11 cellular contexts compared by ENCODE assay signal in the genomic region with DNA sequence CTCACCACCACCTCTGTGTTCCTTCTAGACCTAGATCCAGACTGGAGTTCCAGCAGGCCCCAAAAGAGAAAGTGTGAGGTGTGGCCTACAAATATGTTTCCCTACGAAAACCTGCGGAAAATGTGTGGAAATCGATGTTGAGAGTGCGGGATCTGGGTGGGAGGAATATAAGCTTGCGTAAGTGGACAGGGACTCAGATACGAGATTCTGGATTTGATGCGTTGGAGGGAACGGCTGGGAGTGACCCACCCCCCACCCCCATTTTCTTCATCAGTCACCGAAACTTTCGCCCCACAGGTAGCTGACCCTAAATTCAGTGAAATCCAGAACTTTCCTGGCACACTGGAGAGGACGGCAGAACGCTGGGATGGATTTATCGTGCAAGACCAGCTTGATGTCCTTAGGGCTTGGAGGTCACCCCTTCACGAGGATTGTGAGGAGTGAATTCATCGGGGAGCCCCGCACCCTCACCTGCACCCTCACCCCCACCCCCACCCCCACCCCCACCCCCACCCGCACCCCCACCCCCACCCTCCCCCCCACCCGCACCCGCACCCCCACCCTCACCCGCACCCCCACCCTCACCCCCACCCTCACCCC. TPM values are rescaled to one million over a fixed set of nuclear protein-coding genes. Genes with fewer than 3 reads are reported as not detected.
DNase-seq lines count a peak whose midpoint lies in the region; ATAC-seq, FAIRE-seq and TF ChIP-seq lines count a peak whose summit lies in the region.
"Had no signal": no experiment of that assay in that cellular context is flagged by ENCODE, and none has a peak within 500 bp of the region (broad histone marks: within the 10 kb centered on the region; RNA-seq: fewer than 3 reads in every experiment).

No MANE protein-coding gene starts in this region.

- H2AK5ac ChIP-seq in H1 (ENCODE audit: low read depth, low read length) = 0 out of 2 replicates have a peak overlapping the region, but pooled peaks have one; percentile 26

- H3K23me2 ChIP-seq in H1 (ENCODE audit: low read depth, low read length) = no peaks in the 10 kb centered on the region; the same call in 1 of the 2 replicates

- TF ChIP-seq CTCF in HepG2 (CRISPR knock-in tag; IDR thresholded peaks at IDR 0.05) (no peak), right lobe of liver (IDR thresholded peaks at IDR 0.05) (no peak), OCI-LY3 (IDR thresholded peaks at IDR 0.05; ENCODE audit: low read depth, low read length) (no peak), H1 (IDR thresholded peaks at IDR 0.05; ENCODE audit: control extremely low read depth in 1 of 3, insufficient read depth in 1 of 3, low read depth in 1 of 3, low read length in 3 of 3) (no peak), type B pancreatic cell (conservative IDR thresholded peaks at IDR 0.05) (no peak)

- FAIRE-seq in HepG2 (lab: Jason Lieb, UNC) = no peak
- no peak for FAIRE-seq in H1 (lab: Jason Lieb, UNC)
- no peak for FAIRE-seq in GM12891 (lab: Jason Lieb, UNC)
- FAIRE-seq: bronchial epithelial cell had no signal

- H4K5ac ChIP-seq in H1 (ENCODE audit: insufficient read length, low read depth, low read length) = no peak overlapping the region

- CTCF ChIA-PET in HepG2 (lab: Yijun Ruan, JAX; ENCODE audit: low intra/inter-chr PET ratio, low total read pairs) (interaction anchor here (1.4 to 2.1 kb wide), 2 partner anchors 26 to 134 kb away, joined by 4 to 8 read pairs; no protein-coding TSS in a partner anchor), H1 (lab: Charles Lee; ENCODE audit: partially characterized antibody) (interaction anchor here (0.6 to 4.9 kb wide), 13 partner anchors 10 to 305 kb away, joined by 3 to 31 read pairs (median 4); no protein-coding TSS in a partner anchor)
- CTCF ChIA-PET in activated naive CD4-positive, alpha-beta T cell treated with anti-CD3 and anti-CD28 coated beads for 36 hours (lab: Charles Lee) = interaction anchor here (0.6 to 1.1 kb wide), 3 partner anchors 17 to 46 kb away, joined by 3 to 6 read pairs (median 5); no protein-coding TSS in a partner anchor

- H3K9ac ChIP-seq in HepG2 (ENCODE audit: insufficient read depth, low read depth, low read length) (peak overlapping the region; percentile 50), OCI-LY3 (ENCODE audit: low read length) (peak overlapping the region; percentile 22; the same call in 1 of the 2 replicates), H1 (replicated peaks in 1 of 4; ENCODE audit: extremely low read depth in 1 of 4, low read depth in 3 of 4, low read length in 3 of 4) (no peak overlapping the region)

- H3K9me3 Mint-ChIP-seq in type B pancreatic cell = no peaks in the 10 kb centered on the region
- no peaks in the 10 kb centered on the region for H3K9me3 Mint-ChIP-seq in activated naive CD4-positive, alpha-beta T cell treated with anti-CD3 and anti-CD28 coated beads for 36 hours

- WGBS in HepG2 (ENCODE audit: low lambda C conversion rate) = 44% methylated on average over 17 of the region's 20 CpGs
- 69% methylated on average over 8 of the region's 20 CpGs for WGBS in right lobe of liver (ENCODE audit: insufficient coverage, low coverage, low lambda C conversion rate, missing lambda C conversion rate)
- 97% methylated on average over 9 of the region's 20 CpGs; no CpG with 5 or more reads in 1 of the 2 experiments for WGBS in H1 (ENCODE audit: extremely low coverage in 1 of 2, insufficient coverage in 1 of 2, insufficient read length in 1 of 2, insufficient replicate concordance in 2 of 2, low coverage in 1 of 2, low lambda C conversion rate in 2 of 2, missing lambda C conversion rate in 1 of 2), 2 experiments

- H3K23ac ChIP-seq in H1 (ENCODE audit: insufficient read length) = no peak overlapping the region

- peak overlapping the region; percentile 80 for H2BK12ac ChIP-seq in H1 (ENCODE audit: low read depth, low read length)

- H3K4me1 Mint-ChIP-seq in type B pancreatic cell (ENCODE audit: unreplicated experiment) = peaks cover 19% of the 10 kb centered on the region
- H3K4me1 Mint-ChIP-seq in activated naive CD4-positive, alpha-beta T cell treated with anti-CD3 and anti-CD28 coated beads for 36 hours (ENCODE audit: low read depth) = peaks cover 17% of the 10 kb centered on the region

- peak; percentile 1; the same call in 2 of the 3 replicates for ATAC-seq in HepG2
- no peak for ATAC-seq in right lobe of liver

- H3K27ac ChIP-seq in HepG2 (ENCODE audit: extremely low read length, insufficient read depth, low read length) (peak overlapping the region; percentile 57), right lobe of liver (no peak overlapping the region), OCI-LY3 (ENCODE audit: low read length) (peak overlapping the region; percentile 45), H1 (ENCODE audit: low read depth, low read length) (no peak overlapping the region)
- H3K27ac ChIP-seq: ovary had no signal

- H3K4me1 ChIP-seq in HepG2 (ENCODE audit: insufficient read depth, low read length) (peaks cover 67% of the 10 kb centered on the region), right lobe of liver (peaks cover 0 to 4% (median 0%) of the 10 kb centered on the region in 4 donors), OCI-LY3 (ENCODE audit: low read length) (peaks cover 22% of the 10 kb centered on the region), H1 (replicated peaks in 1 of 4; ENCODE audit: control insufficient read depth in 3 of 4, insufficient read depth in 4 of 4, low read length in 3 of 4) (peaks cover 0 to 3% (median 0%) of the 10 kb centered on the region in 4 experiments; a peak in 3 of 7 replicates)

- H4K91ac ChIP-seq in H1 (replicated peaks; ENCODE audit: insufficient read length, low read length) = no peak overlapping the region

- TF ChIP-seq EP300 in HepG2 (IDR thresholded peaks at IDR 0.05; ENCODE audit: low read depth in 2 of 2, low read length in 2 of 2) (peak in 1 of 2 experiments; percentile 8; a peak in 1 of 4 replicates), HepG2 (CRISPR knock-in tag; IDR thresholded peaks at IDR 0.05; ENCODE audit: borderline replicate concordance) (no peak), H1 (IDR thresholded peaks at IDR 0.05; ENCODE audit: borderline replicate concordance in 1 of 2, low read depth in 2 of 2, low read length in 2 of 2) (no peak)

- H3K14ac ChIP-seq in H1 (ENCODE audit: insufficient read length) = no peak overlapping the region

- BruUV-seq in HepG2 (replicated peaks; lab: Mats Ljungman, UMichigan) = no TSS peak

- H2AFZ ChIP-seq in HepG2 (ENCODE audit: low read length) (peak overlapping the region; percentile 1), OCI-LY3 (ENCODE audit: low read depth, low read length) (no peak overlapping the region), H1 (ENCODE audit: low read length) (no peak overlapping the region)

- H4K20me1 ChIP-seq in HepG2 (ENCODE audit: insufficient read depth, low read length) (no peaks in the 10 kb centered on the region), OCI-LY3 (ENCODE audit: insufficient read depth, low read length) (no peaks in the 10 kb centered on the region), H1 (replicated peaks in 1 of 2; ENCODE audit: control insufficient read depth in 1 of 2, insufficient read depth in 2 of 2, low read length in 2 of 2) (peaks cover 0 to 2% of the 10 kb centered on the region in 2 experiments)

- peak overlapping the region; percentile 90 for H3K27ac Mint-ChIP-seq in type B pancreatic cell
- H3K27ac Mint-ChIP-seq in activated naive CD4-positive, alpha-beta T cell treated with anti-CD3 and anti-CD28 coated beads for 36 hours = no peak overlapping the region

- H3K9me3 ChIP-seq in HepG2 (ENCODE audit: low read length) (no peaks in the 10 kb centered on the region), right lobe of liver (no peaks in the 10 kb centered on the region), OCI-LY3 (ENCODE audit: insufficient read depth, low read length) (no peaks in the 10 kb centered on the region), H1 (ENCODE audit: insufficient read depth in 2 of 2, low read depth in 1 of 2, low read length in 1 of 2) (no peaks in the 10 kb centered on the region; a peak in 1 of 4 replicates)
- H3K9me3 ChIP-seq: ovary had no signal

- no peaks in the 10 kb centered on the region for H3K36me3 Mint-ChIP-seq in type B pancreatic cell
- no peaks in the 10 kb centered on the region for H3K36me3 Mint-ChIP-seq in activated naive CD4-positive, alpha-beta T cell treated with anti-CD3 and anti-CD28 coated beads for 36 hours (ENCODE audit: low read depth)

- TF ChIP-seq POLR2A in HepG2 (IDR thresholded peaks at IDR 0.05; ENCODE audit: insufficient read depth in 1 of 2, low read depth in 2 of 2, low read length in 2 of 2) (no peak), right lobe of liver (IDR thresholded peaks at IDR 0.05) (no peak), H1 (IDR thresholded peaks at IDR 0.05; ENCODE audit: control extremely low read depth in 1 of 2, low read depth in 2 of 2, low read length in 2 of 2) (no peak), GM12891 (IDR thresholded peaks at IDR 0.05; ENCODE audit: low read depth, low read length) (no peak)

- H4K8ac ChIP-seq in H1 (ENCODE audit: extremely low read depth, insufficient read depth, low read length) = no peak overlapping the region

- H3K56ac ChIP-seq in H1 (replicated peaks; ENCODE audit: insufficient read length, low read depth, low read length) = no peak overlapping the region

- DNase-seq in HepG2 (ENCODE audit: low spot score) (peak; percentile 50), right lobe of liver (no peak), H1 (ENCODE audit: low read depth in 1 of 2, low spot score in 2 of 2) (no peak), type B pancreatic cell (ENCODE audit: extremely low spot score, unreplicated experiment) (no peak), NCI-H446 (lab: John Stamatoyannopoulos, UW) (no peak), GM12891 (ENCODE audit: insufficient read length, low spot score) (no peak)
- DNase-seq in activated naive CD4-positive, alpha-beta T cell treated with anti-CD3 and anti-CD28 coated beads for 36 hours = no peak
- DNase-seq: stimulated activated CD4-positive, alpha-beta T cell treated with anti-CD3 and anti-CD28 coated beads, Interleukin-4, amount 100 ng/mL, for 4 hours had no signal

- H3K27me3 ChIP-seq in HepG2 (ENCODE audit: control insufficient read depth in 1 of 2, insufficient read depth in 2 of 2, low read length in 2 of 2) (peaks cover 2 to 8% of the 10 kb centered on the region in 2 experiments; a peak in 3 of 5 replicates), right lobe of liver (no peaks in the 10 kb centered on the region), OCI-LY3 (ENCODE audit: low read depth, low read length) (no peaks in the 10 kb centered on the region), H1 (replicated peaks in 1 of 4; ENCODE audit: control insufficient read depth in 3 of 4, extremely low read depth in 1 of 4, insufficient read depth in 3 of 4, low read length in 3 of 4) (no peaks in the 10 kb centered on the region)
- H3K27me3 ChIP-seq: ovary had no signal

- H2BK120ac ChIP-seq in H1 (replicated peaks; ENCODE audit: low read depth, low read length) = no peak overlapping the region

- H3K36me3 ChIP-seq in HepG2 (replicated peaks in 1 of 2; ENCODE audit: control insufficient read depth in 1 of 2, insufficient read depth in 2 of 2, low read length in 2 of 2) (no peaks in the 10 kb centered on the region), right lobe of liver (no peaks in the 10 kb centered on the region), OCI-LY3 (replicated peaks; ENCODE audit: low read depth, low read length) (no peaks in the 10 kb centered on the region), H1 (ENCODE audit: control insufficient read depth in 2 of 4, insufficient read depth in 4 of 4, low read length in 3 of 4) (no peaks in the 10 kb centered on the region)
- H3K36me3 ChIP-seq: ovary had no signal

- POLR2A ChIA-PET in HepG2 (lab: Yijun Ruan, JAX) (interaction anchor here (0.7 to 6.2 kb wide), 28 partner anchors 10 to 506 kb away, joined by 3 to 59 read pairs (median 4); partner anchors contain the start of genes GID8, SLC17A9 and TCFL5), H1 (lab: Charles Lee; ENCODE audit: partially characterized antibody) (interaction anchor here (0.6 to 4.1 kb wide), 10 partner anchors 12 to 177 kb away, joined by 3 to 35 read pairs (median 6); partner anchors contain the start of genes DIDO1 and TCFL5)

- no peak overlapping the region for H2BK5ac ChIP-seq in H1 (ENCODE audit: low read depth, low read length)

- in situ Hi-C loops in HepG2 (cut with HindIII; ENCODE audit: extremely low pct_ligation_motif_present, low pct_unique_long_range_greater_than_20kb) = loop anchor here (5.0 kb wide), 1 partner anchor 137 kb away; no protein-coding TSS in a partner anchor

- peak overlapping the region; percentile 55 for H3K4me3 Mint-ChIP-seq in type B pancreatic cell
- no peak overlapping the region for H3K4me3 Mint-ChIP-seq in activated naive CD4-positive, alpha-beta T cell treated with anti-CD3 and anti-CD28 coated beads for 36 hours

- intact Hi-C loops in HepG2 (cut with micrococcal nuclease; ENCODE audit: unreplicated experiment) = loop anchor here (1.0 to 5.0 kb wide), 4 partner anchors 46 to 208 kb away; no protein-coding TSS in a partner anchor
- intact Hi-C loops in right lobe of liver (cut with DNase I) = loop anchor here in 1 of 2 donors (10.0 kb wide), 1 partner anchor 130 kb away; the partner anchor contains the start of gene BHLHE23
- intact Hi-C loops in activated naive CD4-positive, alpha-beta T cell treated with anti-CD3 and anti-CD28 coated beads for 36 hours (cut with micrococcal nuclease) = no loop called here

- no peak overlapping the region for H2BK20ac ChIP-seq in H1 (ENCODE audit: low read length)

- H3K18ac ChIP-seq in H1 (ENCODE audit: extremely low read depth, low read length) = no peak overlapping the region

- H3K79me2 ChIP-seq in HepG2 (ENCODE audit: insufficient read depth, low read length) = no peaks in the 10 kb centered on the region
- no peaks in the 10 kb centered on the region for H3K79me2 ChIP-seq in OCI-LY3 (ENCODE audit: low read length)
- H3K79me2 ChIP-seq in H1 (ENCODE audit: control insufficient read depth in 1 of 2, insufficient read depth in 2 of 2, low read length in 2 of 2) = no peaks in the 10 kb centered on the region

- peak overlapping the region; percentile 92; the same call in 1 of the 2 replicates for H2BK15ac ChIP-seq in H1 (ENCODE audit: low read length)

- TF ChIP-seq RAD21 in HepG2 (CRISPR knock-in tag; IDR thresholded peaks at IDR 0.05) = no peak
- TF ChIP-seq RAD21 in H1 (IDR thresholded peaks at IDR 0.05 in 1 of 2, conservative IDR thresholded peaks at IDR 0.05 in 1 of 2; ENCODE audit: low read depth in 2 of 2, low read length in 2 of 2) = no peak

- no peaks in the 10 kb centered on the region for H3K79me1 ChIP-seq in H1 (ENCODE audit: low read depth, low read length)

- peaks cover 3% of the 10 kb centered on the region for H3K27me3 Mint-ChIP-seq in type B pancreatic cell
- no peaks in the 10 kb centered on the region for H3K27me3 Mint-ChIP-seq in activated naive CD4-positive, alpha-beta T cell treated with anti-CD3 and anti-CD28 coated beads for 36 hours (ENCODE audit: low read depth)

- H3K4me3 ChIP-seq in HepG2 (replicated peaks in 1 of 3; ENCODE audit: insufficient read depth in 1 of 3, low read depth in 2 of 3, low read length in 3 of 3) = peak overlapping the region; percentile 32 to 66 (median 60)
- no peak overlapping the region for H3K4me3 ChIP-seq in right lobe of liver
- peak overlapping the region; percentile 61; the same call in 1 of the 2 replicates for H3K4me3 ChIP-seq in OCI-LY3 (ENCODE audit: low read length)
- no peak overlapping the region for H3K4me3 ChIP-seq in H1 (ENCODE audit: extremely low read depth in 1 of 4, insufficient read depth in 2 of 4, low read depth in 3 of 4, low read length in 4 of 4)
- H3K4me3 ChIP-seq: ovary had no signal

- H3K4ac ChIP-seq in H1 (replicated peaks; ENCODE audit: insufficient read length, low read depth, low read length) = no peak overlapping the region

- H3K4me2 ChIP-seq in HepG2 (ENCODE audit: low read depth, low read length) (peak overlapping the region; percentile 78), OCI-LY3 (ENCODE audit: low read length) (peak overlapping the region; percentile 46), H1 (ENCODE audit: insufficient read depth in 1 of 2, low read depth in 2 of 2, low read length in 2 of 2) (no peak overlapping the region)

RNA-seq across cellular contexts. Expression of gene TCFL5, which starts 13.2 kb away (rescaled TPM):
- total RNA-seq in HepG2 (2016; rRNA removed; fragmentation: Illumina TruSeq; extraction: Trizol) (20.0 and 21.1 TPM in 2 replicates), right lobe of liver (1 to 10 TPM; 2.9 to 5.1 (median 3.9) TPM), type B pancreatic cell (ENCODE audit: low replicate concordance) (6.1 and 11.8 TPM in 2 replicates)
- total RNA-seq in HepG2 (2016; cell fraction: cytosol; rRNA removed; fragmentation: Illumina TruSeq; extraction: Trizol; ENCODE audit: low read depth) = 13.3 and 17.7 TPM in 2 replicates
- 20.4 and 21.0 TPM in 2 replicates for total RNA-seq in HepG2 (2016; cell fraction: insoluble cytoplasmic fraction; rRNA removed; fragmentation: Illumina TruSeq; extraction: Trizol)
- 28.7 and 36.7 TPM in 2 replicates for total RNA-seq in HepG2 (2016; cell fraction: membrane; rRNA removed; fragmentation: Illumina TruSeq; extraction: Trizol)
- total RNA-seq in HepG2 (2016; cell fraction: nucleus; rRNA removed; fragmentation: Illumina TruSeq; extraction: Trizol) = 11.4 and 12.6 TPM in 2 replicates
- polyA plus RNA-seq in HepG2 (2011; rRNA removed) (14.2 and 14.8 TPM in 2 replicates), H1 (2011; rRNA removed) (4.4 and 6.2 TPM in 2 replicates)
- polyA plus RNA-seq in HepG2 (2011; cell fraction: cytosol; rRNA removed) = 9.0 and 11.8 TPM in 2 replicates
- 6.4 and 8.0 TPM in 2 replicates for polyA plus RNA-seq in HepG2 (2011; cell fraction: nucleus; rRNA removed)
- 12.4 and 13.3 TPM in 2 replicates for polyA plus RNA-seq in HepG2 (2012)
- 13.1 and 14.7 TPM in 2 replicates for polyA plus RNA-seq in HepG2 (2016; cell fraction: cytosol; fragmentation: Illumina TruSeq; extraction: Trizol; ENCODE audit: low read depth)
- 19.5 and 20.9 TPM in 2 replicates for polyA plus RNA-seq in HepG2 (2016; cell fraction: insoluble cytoplasmic fraction; fragmentation: Illumina TruSeq; extraction: Trizol; ENCODE audit: low read depth)
- polyA plus RNA-seq in HepG2 (2016; cell fraction: membrane; fragmentation: Illumina TruSeq; extraction: Trizol; ENCODE audit: low read depth) = 25.6 and 29.7 TPM in 2 replicates
- 21.4 and 23.1 TPM in 2 replicates for polyA plus RNA-seq in HepG2 (2016; cell fraction: nucleus; fragmentation: Illumina TruSeq; extraction: Trizol; ENCODE audit: insufficient read depth, low read depth)
- 4.7 and 6.4 TPM in 2 replicates for polyA minus RNA-seq in HepG2 (2011; rRNA and poly(A)+ RNA removed; ENCODE audit: low replicate concordance)
- 9.9 and 10.2 TPM in 2 replicates for polyA minus RNA-seq in HepG2 (2011; cell fraction: cytosol; rRNA and poly(A)+ RNA removed)
- polyA minus RNA-seq in HepG2 (2011; cell fraction: nucleus; rRNA and poly(A)+ RNA removed) = 5.2 and 6.1 TPM in 2 replicates
- total RNA-seq in H1 (2021; fragmentation: NEBNext Ultra II Directional; extraction: Animal tissue kit (Norgen Biotek cat#: 25700)) = 15.0 and 15.6 TPM in 2 replicates
- 8.6 TPM for polyA plus RNA-seq in H1 (2011; cell fraction: cytosol; rRNA removed)
- 8.7 TPM for polyA plus RNA-seq in H1 (2011; cell fraction: nucleus; rRNA removed)
- 9.0 to 10.3 TPM (median 10.0 TPM) in 4 replicates for polyA plus RNA-seq in H1 (2012, experiment 1 of 2)
- 4.7 TPM for polyA plus RNA-seq in H1 (2012, experiment 2 of 2)
- polyA plus RNA-seq in H1 (2013, experiment 1 of 2) = 10.2 TPM
- 9.9 TPM for polyA plus RNA-seq in H1 (2013, experiment 2 of 2)
- 5.1 and 5.4 TPM in 2 replicates for polyA minus RNA-seq in H1 (2011; rRNA and poly(A)+ RNA removed)
- polyA minus RNA-seq in H1 (2011; cell fraction: cytosol; rRNA and poly(A)+ RNA removed) = 6.5 TPM
- 7.9 TPM for polyA minus RNA-seq in H1 (2011; cell fraction: nucleus; rRNA and poly(A)+ RNA removed)
- 9.5 TPM for polyA plus RNA-seq in GM12891 (2012; ENCODE audit: low read depth, missing spikeins)
- total RNA-seq in activated naive CD4-positive, alpha-beta T cell treated with anti-CD3 and anti-CD28 coated beads for 36 hours = 1 to 10 TPM; 5.4 to 5.5 TPM

RNA-seq across cellular contexts. Expression of gene DIDO1, which starts 51.5 kb away (rescaled TPM):
- total RNA-seq in HepG2 (2016; rRNA removed; fragmentation: Illumina TruSeq; extraction: Trizol) (75.1 and 77.0 TPM in 2 replicates), right lobe of liver (10 to 100 TPM; 18.3 to 28.1 (median 21.1) TPM), type B pancreatic cell (ENCODE audit: low replicate concordance) (49.7 and 58.1 TPM in 2 replicates)
- total RNA-seq in HepG2 (2016; cell fraction: cytosol; rRNA removed; fragmentation: Illumina TruSeq; extraction: Trizol; ENCODE audit: low read depth) = 14.5 and 17.3 TPM in 2 replicates
- total RNA-seq in HepG2 (2016; cell fraction: insoluble cytoplasmic fraction; rRNA removed; fragmentation: Illumina TruSeq; extraction: Trizol) = 71.7 and 75.6 TPM in 2 replicates
- total RNA-seq in HepG2 (2016; cell fraction: membrane; rRNA removed; fragmentation: Illumina TruSeq; extraction: Trizol) = 32.1 and 34.1 TPM in 2 replicates
- total RNA-seq in HepG2 (2016; cell fraction: nucleus; rRNA removed; fragmentation: Illumina TruSeq; extraction: Trizol) = 86.6 and 98.5 TPM in 2 replicates
- polyA plus RNA-seq in HepG2 (2011; rRNA removed) (72.6 and 75.0 TPM in 2 replicates), H1 (2011; rRNA removed) (53.6 and 58.8 TPM in 2 replicates)
- polyA plus RNA-seq in HepG2 (2011; cell fraction: cytosol; rRNA removed) = 53.2 and 57.1 TPM in 2 replicates
- polyA plus RNA-seq in HepG2 (2011; cell fraction: nucleus; rRNA removed) = 292 and 297 TPM in 2 replicates
- 67.9 and 74.0 TPM in 2 replicates for polyA plus RNA-seq in HepG2 (2012)
- polyA plus RNA-seq in HepG2 (2016; cell fraction: cytosol; fragmentation: Illumina TruSeq; extraction: Trizol; ENCODE audit: low read depth) = 3.0 TPM in 2 replicates
- polyA plus RNA-seq in HepG2 (2016; cell fraction: insoluble cytoplasmic fraction; fragmentation: Illumina TruSeq; extraction: Trizol; ENCODE audit: low read depth) = 61.5 and 65.9 TPM in 2 replicates
- 10.9 and 11.6 TPM in 2 replicates for polyA plus RNA-seq in HepG2 (2016; cell fraction: membrane; fragmentation: Illumina TruSeq; extraction: Trizol; ENCODE audit: low read depth)
- polyA plus RNA-seq in HepG2 (2016; cell fraction: nucleus; fragmentation: Illumina TruSeq; extraction: Trizol; ENCODE audit: insufficient read depth, low read depth) = 130 and 135 TPM in 2 replicates
- 33.0 and 89.8 TPM in 2 replicates for polyA minus RNA-seq in HepG2 (2011; rRNA and poly(A)+ RNA removed; ENCODE audit: low replicate concordance)
- 30.7 and 35.0 TPM in 2 replicates for polyA minus RNA-seq in HepG2 (2011; cell fraction: cytosol; rRNA and poly(A)+ RNA removed)
- polyA minus RNA-seq in HepG2 (2011; cell fraction: nucleus; rRNA and poly(A)+ RNA removed) = 139 and 144 TPM in 2 replicates
- 82.8 and 83.2 TPM in 2 replicates for total RNA-seq in H1 (2021; fragmentation: NEBNext Ultra II Directional; extraction: Animal tissue kit (Norgen Biotek cat#: 25700))
- polyA plus RNA-seq in H1 (2011; cell fraction: cytosol; rRNA removed) = 66.3 TPM
- 116 TPM for polyA plus RNA-seq in H1 (2011; cell fraction: nucleus; rRNA removed)
- polyA plus RNA-seq in H1 (2012, experiment 1 of 2) = 47.3 to 53.1 TPM (median 49.3 TPM) in 4 replicates
- polyA plus RNA-seq in H1 (2012, experiment 2 of 2) = 13.9 TPM
- polyA plus RNA-seq in H1 (2013, experiment 1 of 2) = 63.3 TPM
- 61.2 TPM for polyA plus RNA-seq in H1 (2013, experiment 2 of 2)
- 46.3 and 51.4 TPM in 2 replicates for polyA minus RNA-seq in H1 (2011; rRNA and poly(A)+ RNA removed)
- 31.8 TPM for polyA minus RNA-seq in H1 (2011; cell fraction: cytosol; rRNA and poly(A)+ RNA removed)
- 65.1 TPM for polyA minus RNA-seq in H1 (2011; cell fraction: nucleus; rRNA and poly(A)+ RNA removed)
- polyA plus RNA-seq in GM12891 (2012; ENCODE audit: low read depth, missing spikeins) = 29.5 TPM
- total RNA-seq in activated naive CD4-positive, alpha-beta T cell treated with anti-CD3 and anti-CD28 coated beads for 36 hours = 10 to 100 TPM; 49.5 to 50.3 TPM

RNA-seq across cellular contexts. Expression of gene COL9A3, which starts 58.0 kb away (rescaled TPM):
- total RNA-seq in HepG2 (2016; rRNA removed; fragmentation: Illumina TruSeq; extraction: Trizol) (53.3 and 204 TPM in 2 replicates), right lobe of liver (1 to 10 TPM; 1.5 to 7.6 (median 3.5) TPM), type B pancreatic cell (ENCODE audit: low replicate concordance) (8.8 and 21.2 TPM in 2 replicates)
- 13.9 and 15.8 TPM in 2 replicates for total RNA-seq in HepG2 (2016; cell fraction: cytosol; rRNA removed; fragmentation: Illumina TruSeq; extraction: Trizol; ENCODE audit: low read depth)
- total RNA-seq in HepG2 (2016; cell fraction: insoluble cytoplasmic fraction; rRNA removed; fragmentation: Illumina TruSeq; extraction: Trizol) = 48.0 and 215 TPM in 2 replicates
- total RNA-seq in HepG2 (2016; cell fraction: membrane; rRNA removed; fragmentation: Illumina TruSeq; extraction: Trizol) = 19.3 and 20.8 TPM in 2 replicates
- total RNA-seq in HepG2 (2016; cell fraction: nucleus; rRNA removed; fragmentation: Illumina TruSeq; extraction: Trizol) = 216 and 254 TPM in 2 replicates
- polyA plus RNA-seq in HepG2 (2011; rRNA removed) (155 and 175 TPM in 2 replicates), H1 (2011; rRNA removed) (21.7 and 39.7 TPM in 2 replicates)
- polyA plus RNA-seq in HepG2 (2011; cell fraction: cytosol; rRNA removed) = 84.5 and 113 TPM in 2 replicates
- 1,291 and 1,782 TPM in 2 replicates for polyA plus RNA-seq in HepG2 (2011; cell fraction: nucleus; rRNA removed)
- 79.9 and 172 TPM in 2 replicates for polyA plus RNA-seq in HepG2 (2012)
- 9.2 and 9.5 TPM in 2 replicates for polyA plus RNA-seq in HepG2 (2016; cell fraction: cytosol; fragmentation: Illumina TruSeq; extraction: Trizol; ENCODE audit: low read depth)
- 55.1 and 66.2 TPM in 2 replicates for polyA plus RNA-seq in HepG2 (2016; cell fraction: insoluble cytoplasmic fraction; fragmentation: Illumina TruSeq; extraction: Trizol; ENCODE audit: low read depth)
- 17.0 and 20.1 TPM in 2 replicates for polyA plus RNA-seq in HepG2 (2016; cell fraction: membrane; fragmentation: Illumina TruSeq; extraction: Trizol; ENCODE audit: low read depth)
- polyA plus RNA-seq in HepG2 (2016; cell fraction: nucleus; fragmentation: Illumina TruSeq; extraction: Trizol; ENCODE audit: insufficient read depth, low read depth) = 637 and 662 TPM in 2 replicates
- 5.1 and 12.2 TPM in 2 replicates for polyA minus RNA-seq in HepG2 (2011; rRNA and poly(A)+ RNA removed; ENCODE audit: low replicate concordance)
- polyA minus RNA-seq in HepG2 (2011; cell fraction: cytosol; rRNA and poly(A)+ RNA removed) = 23.0 and 25.3 TPM in 2 replicates
- polyA minus RNA-seq in HepG2 (2011; cell fraction: nucleus; rRNA and poly(A)+ RNA removed) = 56.8 and 67.0 TPM in 2 replicates
- total RNA-seq in H1 (2021; fragmentation: NEBNext Ultra II Directional; extraction: Animal tissue kit (Norgen Biotek cat#: 25700)) = 76.0 and 80.1 TPM in 2 replicates
- 47.5 TPM for polyA plus RNA-seq in H1 (2011; cell fraction: cytosol; rRNA removed)
- 245 TPM for polyA plus RNA-seq in H1 (2011; cell fraction: nucleus; rRNA removed)
- 54.7 to 62.3 TPM (median 59.2 TPM) in 4 replicates for polyA plus RNA-seq in H1 (2012, experiment 1 of 2)
- polyA plus RNA-seq in H1 (2012, experiment 2 of 2) = 36.6 TPM
- polyA plus RNA-seq in H1 (2013, experiment 1 of 2) = 97.2 TPM
- polyA plus RNA-seq in H1 (2013, experiment 2 of 2) = 86.2 TPM
- polyA minus RNA-seq in H1 (2011; rRNA and poly(A)+ RNA removed) = 3.3 and 4.8 TPM in 2 replicates
- polyA minus RNA-seq in H1 (2011; cell fraction: cytosol; rRNA and poly(A)+ RNA removed) = 16.0 TPM
- polyA minus RNA-seq in H1 (2011; cell fraction: nucleus; rRNA and poly(A)+ RNA removed) = 24.0 TPM
- polyA plus RNA-seq in GM12891 (2012; ENCODE audit: low read depth, missing spikeins) = 1.6 TPM
- not detected for total RNA-seq in activated naive CD4-positive, alpha-beta T cell treated with anti-CD3 and anti-CD28 coated beads for 36 hours
- total RNA-seq: bronchial epithelial cell had no signal

Comparison
In these comparisons a context has a peak if more than half of its experiments do, and no peak if none do; other contexts are left out.
1. H3K27ac ChIP-seq: peak in HepG2 (single experiment) and OCI-LY3 (single experiment); none in right lobe of liver (0 of 3) and H1 (single experiment).
2. H3K4me3 ChIP-seq: peak in HepG2 (3 of 3) and OCI-LY3 (single experiment); none in right lobe of liver (0 of 3) and H1 (0 of 4).
3. H3K4me2 ChIP-seq: peak in HepG2 (single experiment) and OCI-LY3 (single experiment); none in H1 (0 of 2).
4. H3K9ac ChIP-seq: peak in HepG2 (single experiment) and OCI-LY3 (single experiment); none in H1 (0 of 4).
5. Of the 41 proteins assayed by ChIP-seq in both HepG2 and H1: peak only in HepG2: CEBPB, HDAC2 and SP4; only in H1: none; in both: none; in neither: 37; mixed calls (peak in some experiments, not most) for 1.